1 cellular context compared by ENCODE assay signal in genomic region chr2:148643998-148644884, GRCh38.
TF ChIP-seq lines count a peak whose summit lies in the region.

TSS of gene EPC2 (plus strand) at chr2:148644751. CDS start at chr2:148645018, 267 bp downstream.

TF ChIP-seq in K562, 482 proteins besides CTCF, POLR2A, EP300 and RAD21 (continued from another document and continues in another):
- peak; percentile 70 for TF ChIP-seq SMAD1 (IDR thresholded peaks at IDR 0.05; ENCODE audit: low read depth, low read length, partially characterized antibody)
- 0 out of 2 replicates have a peak, but pooled peaks have one; percentile 73 for TF ChIP-seq PHF8 (IDR thresholded peaks at IDR 0.05; ENCODE audit: borderline replicate concordance, low read length)
- TF ChIP-seq ARID1B (IDR thresholded peaks at IDR 0.05) = no peak
- no peak for TF ChIP-seq HDGF (IDR thresholded peaks at IDR 0.05)
- peak; percentile 26; the same call in 1 of the 2 replicates for TF ChIP-seq CREM (IDR thresholded peaks at IDR 0.05; ENCODE audit: low read depth)
- TF ChIP-seq DDX20 (tag; IDR thresholded peaks at IDR 0.05; ENCODE audit: low read depth) = no peak
- TF ChIP-seq ELF4 (CRISPR knock-in tag; IDR thresholded peaks at IDR 0.05) = peak; percentile 72; the same call in 1 of the 2 replicates
- peak; percentile 75; the same call in 1 of the 2 replicates for TF ChIP-seq CBFB (CRISPR knock-in tag; IDR thresholded peaks at IDR 0.05)
- TF ChIP-seq POLR2AphosphoS5 (IDR thresholded peaks at IDR 0.05; ENCODE audit: control insufficient read depth, insufficient read depth, low read depth, low read length) = peak; percentile 88
- TF ChIP-seq FOSL1 (tag; conservative IDR thresholded peaks at IDR 0.05) = no peak
- no peak for TF ChIP-seq HNRNPH1 (optimal IDR thresholded peaks at IDR 0.05; ENCODE audit: low read depth, low read length)
- no peak for TF ChIP-seq LEF1 (IDR thresholded peaks at IDR 0.05)
- TF ChIP-seq CCAR2 (IDR thresholded peaks at IDR 0.05; ENCODE audit: low read depth, low read length) = no peak
- TF ChIP-seq TFE3 (CRISPR knock-in tag; IDR thresholded peaks at IDR 0.05) = 0 out of 2 replicates have a peak, but pooled peaks have one; percentile 0
- TF ChIP-seq ZBTB1 (CRISPR knock-in tag; IDR thresholded peaks at IDR 0.05; ENCODE audit: borderline replicate concordance, low read depth) = no peak
- TF ChIP-seq CHD4 (IDR thresholded peaks at IDR 0.05; ENCODE audit: insufficient read depth, insufficient replicate concordance, low read depth, low read length, poor library complexity, severe bottlenecking) = peak; percentile 81
- no peak for TF ChIP-seq SETDB1 (IDR thresholded peaks at IDR 0.05; ENCODE audit: low read length)
- peak; percentile 87 for TF ChIP-seq MTA3 (IDR thresholded peaks at IDR 0.05; ENCODE audit: borderline replicate concordance)
- TF ChIP-seq ZNF3 (CRISPR knock-in tag; IDR thresholded peaks at IDR 0.05) = no peak
- peak; percentile 68 for TF ChIP-seq ZFX (CRISPR knock-in tag; IDR thresholded peaks at IDR 0.05)
- TF ChIP-seq SOX6 (IDR thresholded peaks at IDR 0.05) = peak; percentile 33; the same call in 1 of the 2 replicates
- TF ChIP-seq CBFA2T2 (conservative IDR thresholded peaks at IDR 0.05) = no peak
- 0 out of 2 replicates have a peak, but pooled peaks have one; percentile 16 for TF ChIP-seq TCF15 (CRISPR knock-in tag; IDR thresholded peaks at IDR 0.05)
- TF ChIP-seq ZNF778 (CRISPR knock-in tag; IDR thresholded peaks at IDR 0.05) = no peak
- peak; percentile 92 to 97 (median 94) for TF ChIP-seq YY1 (IDR thresholded peaks at IDR 0.05; ENCODE audit: borderline replicate concordance in 1 of 3, control insufficient read depth in 1 of 3, extremely low read depth in 1 of 3, insufficient read depth in 3 of 3, insufficient read length in 1 of 3, insufficient replicate concordance in 2 of 3, low read depth in 1 of 3, low read length in 2 of 3)
- peak; percentile 89 for TF ChIP-seq HDAC2 (IDR thresholded peaks at IDR 0.05)
- TF ChIP-seq SMAD4 (CRISPR knock-in tag; conservative IDR thresholded peaks at IDR 0.05) = no peak; the same call in 1 of the 2 replicates
- no peak for TF ChIP-seq ZNF586 (CRISPR knock-in tag; conservative IDR thresholded peaks at IDR 0.05)
- 0 out of 2 replicates have a peak, but pooled peaks have one; percentile 4 for TF ChIP-seq ZBTB43 (CRISPR knock-in tag; IDR thresholded peaks at IDR 0.05)
- no peak for TF ChIP-seq KHSRP (IDR thresholded peaks at IDR 0.05)
- no peak for TF ChIP-seq MAFK (IDR thresholded peaks at IDR 0.05; ENCODE audit: low read length)
- peak; percentile 71; the same call in 1 of the 2 replicates for TF ChIP-seq ZBTB17 (CRISPR knock-in tag; IDR thresholded peaks at IDR 0.05)
- 0 out of 4 replicates have a peak, but pooled peaks of 1 of the 2 experiments have one; percentile 12 for TF ChIP-seq BCLAF1 (IDR thresholded peaks at IDR 0.05; ENCODE audit: borderline replicate concordance in 1 of 2, control insufficient read depth in 1 of 2, low read depth in 2 of 2, low read length in 1 of 2)
- TF ChIP-seq CBX1 (IDR thresholded peaks at IDR 0.05; ENCODE audit: low read depth) = peak; percentile 84; the same call in 1 of the 2 replicates
- TF ChIP-seq SUPT5H (IDR thresholded peaks at IDR 0.05) = peak; percentile 98
- no peak for TF ChIP-seq ID3 (CRISPR knock-in tag; IDR thresholded peaks at IDR 0.05)
- TF ChIP-seq ID3 (tag; IDR thresholded peaks at IDR 0.05) = peak; percentile 71; the same call in 1 of the 2 replicates
- TF ChIP-seq MLX (CRISPR knock-in tag; conservative IDR thresholded peaks at IDR 0.05) = no peak
- TF ChIP-seq L3MBTL2 (IDR thresholded peaks at IDR 0.05) = peak; percentile 83
- peak; percentile 90 for TF ChIP-seq TAF7 (tag; IDR thresholded peaks at IDR 0.05)
- TF ChIP-seq PRPF4 (IDR thresholded peaks at IDR 0.05; ENCODE audit: insufficient read depth, low read depth, low read length, poor library complexity, severe bottlenecking) = peak; percentile 28
- no peak for TF ChIP-seq CBFA2T3 (IDR thresholded peaks at IDR 0.05)
- no peak for TF ChIP-seq KAT2B (IDR thresholded peaks at IDR 0.05; ENCODE audit: low read depth, low read length)
- no peak for TF ChIP-seq CREB3L1 (IDR thresholded peaks at IDR 0.05; ENCODE audit: borderline replicate concordance, low read depth)
- TF ChIP-seq TOE1 (IDR thresholded peaks at IDR 0.05; ENCODE audit: borderline replicate concordance) = 0 out of 2 replicates have a peak, but pooled peaks have one; percentile 15
- TF ChIP-seq TOE1 (CRISPR knock-in tag; IDR thresholded peaks at IDR 0.05; ENCODE audit: borderline replicate concordance, low read depth) = no peak
- no peak for TF ChIP-seq SMARCC2 (IDR thresholded peaks at IDR 0.05; ENCODE audit: low read depth)
- no peak for TF ChIP-seq FOXM1 (IDR thresholded peaks at IDR 0.05; ENCODE audit: low read depth)
- TF ChIP-seq FOXM1 (CRISPR knock-in tag; IDR thresholded peaks at IDR 0.05; ENCODE audit: low read depth) = 0 out of 2 replicates have a peak, but pooled peaks have one; percentile 65
- no peak for TF ChIP-seq ZNF41 (CRISPR knock-in tag; conservative IDR thresholded peaks at IDR 0.05)
- no peak for TF ChIP-seq ARID2 (IDR thresholded peaks at IDR 0.05)
- TF ChIP-seq ZNF282 (CRISPR knock-in tag; IDR thresholded peaks at IDR 0.05) = peak; percentile 94
- TF ChIP-seq MED1 (CRISPR knock-in tag; IDR thresholded peaks at IDR 0.05; ENCODE audit: borderline replicate concordance) = no peak
- peak; percentile 12; the same call in 1 of the 2 replicates for TF ChIP-seq NR4A1 (CRISPR knock-in tag; IDR thresholded peaks at IDR 0.05)
- peak; percentile 95 for TF ChIP-seq NR4A1 (tag; IDR thresholded peaks at IDR 0.05)
- TF ChIP-seq SP1 (CRISPR knock-in tag; IDR thresholded peaks at IDR 0.05) = peak; percentile 63
- TF ChIP-seq AFF1 (IDR thresholded peaks at IDR 0.05; ENCODE audit: low read depth in 1 of 2, partially characterized antibody in 2 of 2) = no peak
- peak in 1 of 2 experiments; percentile 18; a peak in 1 of 4 replicates for TF ChIP-seq ETV6 (IDR thresholded peaks at IDR 0.05; ENCODE audit: borderline replicate concordance in 1 of 2, low read depth in 2 of 2, low read length in 1 of 2)
- TF ChIP-seq ETV6 (CRISPR knock-in tag; IDR thresholded peaks at IDR 0.05; ENCODE audit: borderline replicate concordance) = no peak
- TF ChIP-seq E2F3 (CRISPR knock-in tag; IDR thresholded peaks at IDR 0.05) = peak; percentile 71; the same call in 1 of the 2 replicates
- no peak for TF ChIP-seq NFYB (IDR thresholded peaks at IDR 0.05; ENCODE audit: extremely low read depth, insufficient read length)
- TF ChIP-seq ZFP36 (IDR thresholded peaks at IDR 0.05; ENCODE audit: low read depth, low read length, partially characterized antibody) = no peak
